ENCODE assay signal across 11 cellular contexts in genomic region chr17:4206945-4207344, GRCh38. TPM values are rescaled to one million over a fixed set of nuclear protein-coding genes. Genes with fewer than 3 reads are reported as not detected.
A peak's percentile ranks its signal among the peaks of the same experiment; 100 is the strongest.
DNase-seq lines count a peak whose midpoint lies in the region; FAIRE-seq and TF ChIP-seq lines count a peak whose summit lies in the region.
"Had no signal": no experiment of that assay in that cellular context is flagged by ENCODE, and none has a peak within 500 bp of the region (broad histone marks: within the 10 kb centered on the region; RNA-seq: fewer than 3 reads in every experiment).

No MANE protein-coding gene starts in this region.

- no peaks in the 10 kb centered on the region for H3K27me3 Mint-ChIP-seq in activated T-helper 2 cell treated with anti-CD3 and anti-CD28 coated beads, Interferon-gamma antibody, Interleukin-2, Interleukin-4, amounts not matched to agents 10 μg/mL and 5 μg/mL and 100 μg/mL, durations not matched to agents 14 hours and 24 hours and 36 hours (ENCODE audit: low read depth)
- H3K27me3 Mint-ChIP-seq in nephron progenitor cell (ENCODE audit: low read depth, poor library complexity): no peaks in the 10 kb centered on the region

- H3K4me1 ChIP-seq in mesendoderm (ENCODE audit: control insufficient read depth, low read depth, low read length) (no peaks in the 10 kb centered on the region), OCI-LY7 (ENCODE audit: insufficient read depth, low read length, poor library complexity, severe bottlenecking) (no peaks in the 10 kb centered on the region)

- peak; percentile 88 for FAIRE-seq in GM12891 (lab: Jason Lieb, UNC)
- FAIRE-seq: endometrium had no signal

- H4K8ac ChIP-seq in mesendoderm (ENCODE audit: low read depth, low read length): no peak overlapping the region

- POLR2A ChIA-PET in OCI-LY7 (lab: Charles Lee): no interaction called here

- peaks cover 19% of the 10 kb centered on the region for H3K4me1 Mint-ChIP-seq in activated T-helper 2 cell treated with anti-CD3 and anti-CD28 coated beads, Interferon-gamma antibody, Interleukin-2, Interleukin-4, amounts not matched to agents 10 μg/mL and 5 μg/mL and 100 μg/mL, durations not matched to agents 14 hours and 24 hours and 36 hours (ENCODE audit: low read depth)
- no peaks in the 10 kb centered on the region for H3K4me1 Mint-ChIP-seq in nephron progenitor cell

- H3K4me3 ChIP-seq in mesendoderm (ENCODE audit: low read length) (no peak overlapping the region), OCI-LY7 (ENCODE audit: low read depth, low read length, poor library complexity, severe bottlenecking) (no peak overlapping the region)

- H3K79me1 ChIP-seq in mesendoderm (ENCODE audit: low read length): peaks cover 2% of the 10 kb centered on the region

- no peak overlapping the region for H4K5ac ChIP-seq in mesendoderm (ENCODE audit: low read length)

- no peak overlapping the region for H3K56ac ChIP-seq in mesendoderm (ENCODE audit: low read length)

- no peaks in the 10 kb centered on the region for H3K27me3 ChIP-seq in mesendoderm (ENCODE audit: insufficient read depth, low read length, poor library complexity)

- no peak for DNase-seq in GM12891 (ENCODE audit: insufficient read length, low spot score)
- peak; percentile 87 for DNase-seq in MV-4-11 (lab: John Stamatoyannopoulos, UW)
- DNase-seq in activated T-helper 2 cell treated with anti-CD3 and anti-CD28 coated beads, Interferon-gamma antibody, Interleukin-2, Interleukin-4, amounts not matched to agents 10 μg/mL and 5 μg/mL and 100 μg/mL, durations not matched to agents 14 hours and 24 hours and 36 hours (ENCODE audit: low spot score): no peak
- DNase-seq in nephron progenitor cell: no peak
- DNase-seq in GM19240 (ENCODE audit: insufficient read length, low spot score): no peak
- no peak for DNase-seq in mesendoderm
- no peak for DNase-seq in dermis blood vessel endothelial cell
- no peak for DNase-seq in OCI-LY7 (ENCODE audit: low spot score)
- DNase-seq: activated effector memory CD4-positive, alpha-beta T cell treated with Interleukin-2 at 50 U/mL for 16 hours; NCI-H69 had no signal

- H3K9me3 ChIP-seq in OCI-LY7 (ENCODE audit: low read length): no peaks in the 10 kb centered on the region

- H3K23ac ChIP-seq in mesendoderm (ENCODE audit: low read length): no peak overlapping the region

- H2BK15ac ChIP-seq in mesendoderm (replicated peaks; ENCODE audit: low read depth): no peak overlapping the region

- no peak overlapping the region for H2BK5ac ChIP-seq in mesendoderm (ENCODE audit: low read length)

- intact Hi-C loops in activated T-helper 2 cell treated with anti-CD3 and anti-CD28 coated beads, Interferon-gamma antibody, Interleukin-2, Interleukin-4, amounts not matched to agents 10 μg/mL and 5 μg/mL and 100 μg/mL, durations not matched to agents 14 hours and 24 hours and 36 hours (cut with micrococcal nuclease): no loop called here
- intact Hi-C loops in OCI-LY7 (cut with micrococcal nuclease; ENCODE audit: unreplicated experiment): no loop called here

- BruUV-seq in OCI-LY7 (replicated peaks; lab: Mats Ljungman, UMichigan): no TSS peak

- H2AK5ac ChIP-seq in mesendoderm (ENCODE audit: low read length): no peak overlapping the region

- no peak overlapping the region for H3K18ac ChIP-seq in mesendoderm (ENCODE audit: low read length)

- no CpG with 5 or more reads among the region's 10 CpGs for WGBS in mesendoderm (ENCODE audit: extremely low coverage, insufficient coverage, low lambda C conversion rate)

- H2BK120ac ChIP-seq in mesendoderm (ENCODE audit: low read depth, low read length): no peak overlapping the region

- no peak for TF ChIP-seq CTCF in nephron progenitor cell (IDR thresholded peaks at IDR 0.05)
- no peak for TF ChIP-seq CTCF in OCI-LY7 (conservative IDR thresholded peaks at IDR 0.05; ENCODE audit: low read length)

- peaks cover 69% of the 10 kb centered on the region for H3K36me3 Mint-ChIP-seq in activated T-helper 2 cell treated with anti-CD3 and anti-CD28 coated beads, Interferon-gamma antibody, Interleukin-2, Interleukin-4, amounts not matched to agents 10 μg/mL and 5 μg/mL and 100 μg/mL, durations not matched to agents 14 hours and 24 hours and 36 hours (ENCODE audit: low read depth)
- peaks cover 62% of the 10 kb centered on the region for H3K36me3 Mint-ChIP-seq in nephron progenitor cell (ENCODE audit: low read depth)

- H3K9ac ChIP-seq in mesendoderm (ENCODE audit: low read length): no peak overlapping the region

- H4K20me1 ChIP-seq in OCI-LY7 (ENCODE audit: insufficient read depth, low read length): no peaks in the 10 kb centered on the region

- CTCF ChIA-PET in OCI-LY7 (lab: Charles Lee; ENCODE audit: unreplicated experiment): no interaction called here

- H3K27ac Mint-ChIP-seq in activated T-helper 2 cell treated with anti-CD3 and anti-CD28 coated beads, Interferon-gamma antibody, Interleukin-2, Interleukin-4, amounts not matched to agents 10 μg/mL and 5 μg/mL and 100 μg/mL, durations not matched to agents 14 hours and 24 hours and 36 hours: peak overlapping the region; percentile 13
- H3K27ac Mint-ChIP-seq in nephron progenitor cell: peak overlapping the region; percentile 33

- H3K27ac ChIP-seq in mesendoderm (ENCODE audit: low read depth, low read length): no peak overlapping the region
- H3K27ac ChIP-seq in OCI-LY7 (ENCODE audit: low read depth, low read length, poor library complexity, severe bottlenecking): no peak overlapping the region

- TF ChIP-seq POLR2A in GM12891 (IDR thresholded peaks at IDR 0.05; ENCODE audit: low read depth, low read length): no peak

- no peaks in the 10 kb centered on the region for H3K9me2 ChIP-seq in OCI-LY7 (ENCODE audit: insufficient read depth, low read length)

- no peak overlapping the region for H3K4ac ChIP-seq in mesendoderm (ENCODE audit: low read depth, low read length)

- H3K4me3 Mint-ChIP-seq in activated T-helper 2 cell treated with anti-CD3 and anti-CD28 coated beads, Interferon-gamma antibody, Interleukin-2, Interleukin-4, amounts not matched to agents 10 μg/mL and 5 μg/mL and 100 μg/mL, durations not matched to agents 14 hours and 24 hours and 36 hours (ENCODE audit: low read depth): no peak overlapping the region
- no peak overlapping the region for H3K4me3 Mint-ChIP-seq in nephron progenitor cell

- H3K79me2 ChIP-seq in mesendoderm (ENCODE audit: control insufficient read depth, insufficient read depth, low read length) (no peaks in the 10 kb centered on the region), OCI-LY7 (ENCODE audit: insufficient read depth, low read depth, low read length) (no peaks in the 10 kb centered on the region)

- H3K36me3 ChIP-seq in mesendoderm (ENCODE audit: control insufficient read depth, insufficient read depth, low read length) (peaks cover 1% of the 10 kb centered on the region), OCI-LY7 (ENCODE audit: insufficient read depth, low read length) (peaks cover 69% of the 10 kb centered on the region)

- no peaks in the 10 kb centered on the region for H3K9me3 Mint-ChIP-seq in activated T-helper 2 cell treated with anti-CD3 and anti-CD28 coated beads, Interferon-gamma antibody, Interleukin-2, Interleukin-4, amounts not matched to agents 10 μg/mL and 5 μg/mL and 100 μg/mL, durations not matched to agents 14 hours and 24 hours and 36 hours
- H3K9me3 Mint-ChIP-seq in nephron progenitor cell: no peaks in the 10 kb centered on the region

- no peak overlapping the region for H2AFZ ChIP-seq in OCI-LY7 (ENCODE audit: low read length)

- no peak overlapping the region for H3K4me2 ChIP-seq in mesendoderm (ENCODE audit: low read length)
- no peak overlapping the region for H3K4me2 ChIP-seq in OCI-LY7 (ENCODE audit: low read length)

TF ChIP-seq in GM12891, 5 proteins besides CTCF, POLR2A, EP300 and RAD21:
- TF ChIP-seq POU2F2 (IDR thresholded peaks at IDR 0.05; ENCODE audit: low read depth, low read length) (no peak), SPI1 (IDR thresholded peaks at IDR 0.05; ENCODE audit: low read depth, low read length) (0 out of 2 replicates have a peak, but pooled peaks have one; percentile 9), TAF1 (IDR thresholded peaks at IDR 0.05; ENCODE audit: low read depth, low read length) (no peak), PAX5 (IDR thresholded peaks at IDR 0.05; ENCODE audit: insufficient read depth, low read length, severe bottlenecking) (no peak)

RNA-seq across cellular contexts. Expression of gene ANKFY1, which starts 56.8 kb away (rescaled TPM):
- polyA plus RNA-seq in GM12891 (2012; ENCODE audit: low read depth, missing spikeins): 9.6 TPM
- total RNA-seq in activated T-helper 2 cell treated with anti-CD3 and anti-CD28 coated beads, Interferon-gamma antibody, Interleukin-2, Interleukin-4, amounts not matched to agents 10 μg/mL and 5 μg/mL and 100 μg/mL, durations not matched to agents 14 hours and 24 hours and 36 hours: 50.6 and 51.9 TPM in 2 replicates
- polyA plus RNA-seq in mesendoderm (2013, experiment 1 of 2): 14.5 TPM
- 14.8 TPM for polyA plus RNA-seq in mesendoderm (2013, experiment 2 of 2)
- total RNA-seq in dermis blood vessel endothelial cell (41.4 and 56.1 TPM in 2 replicates), OCI-LY7 (2022) (56.2 and 56.7 TPM in 2 replicates)
- total RNA-seq in OCI-LY7 (2014; rRNA removed; shearing (Covaris generic)): 25.8 and 25.9 TPM in 2 replicates
